ENCODE assay signal across 34 cellular contexts in genomic region chr12:46945591-46945990, GRCh38.
DNase-seq lines count a peak whose midpoint lies in the region; ATAC-seq and TF ChIP-seq lines count a peak whose summit lies in the region.
"Had no signal": no experiment of that assay in that cellular context is flagged by ENCODE, and none has a peak within 500 bp of the region (broad histone marks: within the 10 kb centered on the region; RNA-seq: fewer than 3 reads in every experiment).

No MANE protein-coding gene starts in this region.

- H3K79me1 ChIP-seq in IMR-90 (ENCODE audit: low read depth in 1 of 2, low read length in 2 of 2), result no peaks in the 10 kb centered on the region

- CTCF ChIA-PET in IMR-90 (lab: Yijun Ruan, JAX), result interaction anchor here (0.6 to 4.3 kb wide), 4 partner anchors 11 to 390 kb away, joined by 3 to 23 read pairs (median 4); no protein-coding TSS in a partner anchor

- no peak for ATAC-seq in IMR-90 (ENCODE audit: low read depth)
- ATAC-seq: A549; CD8-positive, alpha-beta T cell had no signal

- H3K4me3 Mint-ChIP-seq in HFFc6, result no peak overlapping the region
- H3K4me3 Mint-ChIP-seq: B cell; CD14-positive monocyte; CD4-positive, alpha-beta memory T cell; CD4-positive, alpha-beta T cell; CD4-positive, CD25-positive, alpha-beta regulatory T cell; CD8-positive, alpha-beta memory T cell; CD8-positive, alpha-beta T cell had no signal

- H3K27me3 ChIP-seq in IMR-90 (ENCODE audit: control insufficient read depth, insufficient read depth, low read length) (no peaks in the 10 kb centered on the region), SJSA1 (replicated peaks) (no peaks in the 10 kb centered on the region)
- H3K27me3 ChIP-seq: BE2C; BLaER1; BLaER1 treated with 17β-estradiol and CSF1 and Interleukin-3, amounts not matched to agents 10 nM and 100 nM had no signal

- H3K36me3 ChIP-seq in IMR-90 (ENCODE audit: control insufficient read depth, insufficient read depth, low read length) (no peaks in the 10 kb centered on the region), SJSA1 (peaks cover 2% of the 10 kb centered on the region)
- H3K36me3 ChIP-seq: BE2C; BLaER1; BLaER1 treated with 17β-estradiol and CSF1 and Interleukin-3, amounts not matched to agents 10 nM and 100 nM had no signal

- H3K27ac ChIP-seq in IMR-90 (ENCODE audit: insufficient read depth, low read length) (peak overlapping the region; percentile 25; the same call in 1 of the 2 replicates), SJSA1 (peak overlapping the region; percentile 38)
- H3K27ac ChIP-seq: 22Rv1; A549; BLaER1; BLaER1 treated with 17β-estradiol and CSF1 and Interleukin-3, amounts not matched to agents 10 nM and 100 nM; C4-2B had no signal

- peak overlapping the region; percentile 73 for H3K27ac Mint-ChIP-seq in HFFc6
- H3K27ac Mint-ChIP-seq: B cell; CD14-positive monocyte; CD4-positive, alpha-beta memory T cell; CD4-positive, alpha-beta T cell; CD4-positive, CD25-positive, alpha-beta regulatory T cell; CD8-positive, alpha-beta memory T cell; CD8-positive, alpha-beta T cell had no signal

- TF ChIP-seq POLR2A in IMR-90 (IDR thresholded peaks at IDR 0.05; ENCODE audit: low read depth, low read length), result no peak

- no peak overlapping the region for H2AK9ac ChIP-seq in IMR-90 (replicated peaks; ENCODE audit: low read depth, low read length, poor library complexity)

- H3K9me1 ChIP-seq in IMR-90 (ENCODE audit: insufficient read depth, low read length), result peaks cover 18% of the 10 kb centered on the region

- peak overlapping the region; percentile 80; the same call in 2 of the 3 replicates for H2BK15ac ChIP-seq in IMR-90 (ENCODE audit: low read depth, low read length)

- H4K91ac ChIP-seq in IMR-90 (ENCODE audit: insufficient read depth, low read depth, low read length), result peak overlapping the region; percentile 19; the same call in 1 of the 2 replicates

- peak overlapping the region; percentile 96 for H2AK5ac ChIP-seq in IMR-90 (ENCODE audit: low read depth, low read length)

- peak overlapping the region; percentile 72 for H3K4ac ChIP-seq in IMR-90 (ENCODE audit: low read depth, low read length)

- H2AFZ ChIP-seq in IMR-90 (replicated peaks; ENCODE audit: low read length, poor library complexity), result no peak overlapping the region

- H3K18ac ChIP-seq in IMR-90 (ENCODE audit: low read depth, low read length), result no peak overlapping the region; the same call in 1 of the 2 replicates

- peak overlapping the region; percentile 87 for H2BK5ac ChIP-seq in IMR-90 (ENCODE audit: low read depth, low read length, poor library complexity, severe bottlenecking)

- H3K9ac ChIP-seq in IMR-90 (ENCODE audit: low read depth, low read length), result no peak overlapping the region
- H3K9ac ChIP-seq: BLaER1; BLaER1 treated with 17β-estradiol and CSF1 and Interleukin-3, amounts not matched to agents 10 nM and 100 nM had no signal

- POLR2A ChIA-PET in IMR-90 (lab: Charles Lee; ENCODE audit: unreplicated experiment), result interaction anchor here (0.6 kb wide), 1 partner anchor 575 kb away, joined by 3 read pairs; no protein-coding TSS in a partner anchor

- no peaks in the 10 kb centered on the region for H3K27me3 Mint-ChIP-seq in HFFc6 (ENCODE audit: insufficient read depth)
- H3K27me3 Mint-ChIP-seq: CD4-positive, alpha-beta memory T cell; CD4-positive, alpha-beta T cell; CD4-positive, CD25-positive, alpha-beta regulatory T cell had no signal

- TF ChIP-seq CTCF in HFFc6 (IDR thresholded peaks at IDR 0.05), result no peak
- no peak for TF ChIP-seq CTCF in IMR-90 (conservative IDR thresholded peaks at IDR 0.05; ENCODE audit: low read depth, low read length)
- no peak for TF ChIP-seq CTCF in GM13977 (IDR thresholded peaks at IDR 0.05; ENCODE audit: extremely low read depth, insufficient read depth, missing control alignments)

- no CpG with 5 or more reads among the region's 3 CpGs for WGBS in IMR-90 (ENCODE audit: extremely low coverage in 2 of 2, insufficient read length in 1 of 2), 2 experiments

- H3K36me3 Mint-ChIP-seq in HFFc6 (ENCODE audit: low read depth), result no peaks in the 10 kb centered on the region
- H3K36me3 Mint-ChIP-seq: CD14-positive monocyte; CD4-positive, alpha-beta memory T cell; CD4-positive, CD25-positive, alpha-beta regulatory T cell; CD8-positive, alpha-beta memory T cell; CD8-positive, alpha-beta T cell had no signal

- dilution Hi-C loops in IMR-90 (cut with HindIII; ENCODE audit: low sequenced_read_pairs, unreplicated experiment), result no loop called here

- H3K4me1 Mint-ChIP-seq in HFFc6 (ENCODE audit: low read depth), result peaks cover 91% of the 10 kb centered on the region
- H3K4me1 Mint-ChIP-seq: B cell; CD4-positive, alpha-beta memory T cell; CD4-positive, CD25-positive, alpha-beta regulatory T cell; CD8-positive, alpha-beta memory T cell had no signal

- DNase-seq in ELR (ENCODE audit: low read depth) (peak; percentile 21), HFFc6 (no peak), IMR-90 (no peak), SJSA1 (ENCODE audit: low read depth in 1 of 2, low spot score in 2 of 2) (peak in 1 of 2 experiments; percentile 91), DMS153 treated with DMSO at 0.1 percent for 48 hours (lab: John Stamatoyannopoulos, UW; ENCODE audit: unreplicated experiment) (no peak), NCI-H526 treated with DMSO at 0.1 percent for 48 hours (lab: John Stamatoyannopoulos, UW) (no peak), GM13977 (ENCODE audit: low spot score) (no peak)
- no peak for DNase-seq in activated naive CD4-positive, alpha-beta T cell treated with anti-CD3 and anti-CD28 coated beads, Interleukin-2, amount 50 U/mL, for 16 hours
- DNase-seq: 8988T; ACHN; AML-193; BE2C; C1 segment of cervical spinal cord; Caco-2; Calu3; CD4-positive, alpha-beta memory T cell; CD4-positive, alpha-beta T cell; CD4-positive, CD25-positive, alpha-beta regulatory T cell; CD8-positive, alpha-beta memory T cell; CD8-positive, alpha-beta T cell; COR-L47; DMS 273 treated with DMSO at 0.1 percent for 48 hours; DMS153; DMS53; DMS79; DMS79 treated with DMSO at 0.1 percent for 48 hours; DND-41 had no signal

- peaks cover 10% of the 10 kb centered on the region for H3K4me1 ChIP-seq in IMR-90 (ENCODE audit: control insufficient read depth, insufficient read depth, low read length)
- H3K4me1 ChIP-seq in SJSA1 (replicated peaks), result peaks cover 75% of the 10 kb centered on the region
- H3K4me1 ChIP-seq: BE2C, BLaER1 had no signal

- H2BK120ac ChIP-seq in IMR-90 (ENCODE audit: low read depth, low read length), result peak overlapping the region; percentile 61

- H3K56ac ChIP-seq in IMR-90 (ENCODE audit: extremely low read depth, insufficient read depth, low read length), result no peak overlapping the region

- no TSS peak for BruUV-seq in IMR-90 (replicated peaks; lab: Mats Ljungman, UMichigan)

- in situ Hi-C loops in IMR-90 (cut with MboI; ENCODE audit: low sequenced_read_pairs), result loop anchor here (25.0 kb wide), 1 partner anchor 258 kb away; no protein-coding TSS in a partner anchor
- in situ Hi-C loops in GM13977 (cut with MboI; ENCODE audit: low pct_unique_long_range_greater_than_20kb, low sequenced_read_pairs, unreplicated experiment), result no loop called here

- no peak overlapping the region for H3K4me2 ChIP-seq in IMR-90 (ENCODE audit: low read depth, low read length)
- H3K4me2 ChIP-seq: A549; BLaER1; BLaER1 treated with 17β-estradiol and CSF1 and Interleukin-3, amounts not matched to agents 10 nM and 100 nM had no signal

- H3K23ac ChIP-seq in IMR-90 (ENCODE audit: low read depth, low read length), result no peak overlapping the region

- peak overlapping the region; percentile 61 to 71 for H4K8ac ChIP-seq in IMR-90 (ENCODE audit: low read depth in 2 of 2, low read length in 2 of 2)

- peak overlapping the region; percentile 55; the same call in 1 of the 2 replicates for H3K14ac ChIP-seq in IMR-90 (replicated peaks; ENCODE audit: low read depth, low read length)

- no peaks in the 10 kb centered on the region for H4K20me1 ChIP-seq in IMR-90 (ENCODE audit: insufficient read depth, low read length)
- H4K20me1 ChIP-seq: BLaER1; BLaER1 treated with 17β-estradiol and CSF1 and Interleukin-3, amounts not matched to agents 10 nM and 100 nM had no signal

- H3K9me3 ChIP-seq in IMR-90 (ENCODE audit: control insufficient read depth, insufficient read depth, low read length), result no peaks in the 10 kb centered on the region
- no peaks in the 10 kb centered on the region for H3K9me3 ChIP-seq in SJSA1 (replicated peaks)
- H3K9me3 ChIP-seq: A549; BE2C; BLaER1; BLaER1 treated with 17β-estradiol and CSF1 and Interleukin-3, amounts not matched to agents 10 nM and 100 nM; Caco-2 had no signal

- TF ChIP-seq RAD21 in IMR-90 (IDR thresholded peaks at IDR 0.05; ENCODE audit: low read length), result no peak

- H2BK20ac ChIP-seq in IMR-90 (ENCODE audit: low read depth, low read length), result peak overlapping the region; percentile 77; the same call in 1 of the 2 replicates

- H4K5ac ChIP-seq in IMR-90 (ENCODE audit: low read depth, low read length), result 0 out of 2 replicates have a peak overlapping the region, but pooled peaks have one; percentile 39

- intact Hi-C loops in IMR-90 (cut with micrococcal nuclease), result loop anchor here (2.0 kb wide), 1 partner anchor 75 kb away; no protein-coding TSS in a partner anchor

- no peaks in the 10 kb centered on the region for H3K9me3 Mint-ChIP-seq in HFFc6
- H3K9me3 Mint-ChIP-seq: CD14-positive monocyte; CD4-positive, alpha-beta memory T cell; CD4-positive, alpha-beta T cell; CD8-positive, alpha-beta memory T cell; CD8-positive, alpha-beta T cell had no signal

- no peak overlapping the region for H3K4me3 ChIP-seq in IMR-90 (ENCODE audit: insufficient read depth, low read depth, low read length)
- H3K4me3 ChIP-seq in SJSA1, result no peak overlapping the region
- H3K4me3 ChIP-seq: A549; BLaER1; BLaER1 treated with 17β-estradiol and CSF1 and Interleukin-3, amounts not matched to agents 10 nM and 100 nM had no signal

TF ChIP-seq in IMR-90, 13 proteins besides CTCF, POLR2A, EP300 and RAD21:
- TF ChIP-seq MAFK (IDR thresholded peaks at IDR 0.05; ENCODE audit: low read depth, low read length) (no peak), NFE2L2 (IDR thresholded peaks at IDR 0.05; ENCODE audit: low read depth, low read length) (no peak), CHD1 (IDR thresholded peaks at IDR 0.05; ENCODE audit: low read depth, low read length) (no peak)
